8 cellular contexts compared by ENCODE assay signal in genomic region chr6:31356216-31356945, GRCh38. TPM values are rescaled to one million over a fixed set of nuclear protein-coding genes. Genes with fewer than 3 reads are reported as not detected.
A peak's percentile ranks its signal among the peaks of the same experiment; 100 is the strongest.
DNase-seq lines count a peak whose midpoint lies in the region; TF ChIP-seq lines count a peak whose summit lies in the region.

No MANE protein-coding gene starts in this region.

- H3K27ac ChIP-seq in adrenal gland, result peak overlapping the region in 4 of 5 donors; percentile 36 to 91 (median 72)

- H3K36me3 ChIP-seq in NT2/D1 (ENCODE audit: insufficient read depth, insufficient read length, low read length), result peaks cover 8% of the 10 kb centered on the region
- H3K36me3 ChIP-seq in adrenal gland (replicated peaks in 1 of 2), result peaks cover 0 to 20% of the 10 kb centered on the region in 2 donors

- TF ChIP-seq POLR2A in adrenal gland (IDR thresholded peaks at IDR 0.05), result no peak

- 0 to 2% (median 0%) methylated on average over 8 to 76 of the region's 83 CpGs; no CpG with 5 or more reads in 1 of the 4 donors for WGBS in adrenal gland, 4 donors

- no peak for TF ChIP-seq CTCF in adrenal gland (IDR thresholded peaks at IDR 0.05)

- DNase-seq in activated naive CD4-positive, alpha-beta T cell treated with Interleukin-2 at 50 U/mL for 16 hours, result peak; percentile 66
- no peak for DNase-seq in activated naive CD4-positive, alpha-beta T cell (lab: John Stamatoyannopoulos, UW)
- DNase-seq in NT2/D1 (ENCODE audit: low read depth, low spot score), result no peak
- peak; percentile 29 to 77 (median 46) for DNase-seq in adrenal gland
- peak; percentile 62 for DNase-seq in stimulated activated CD4-positive, alpha-beta T cell treated with anti-CD3 and anti-CD28 coated beads, Interleukin-15, amount 100 ng/mL, for 24 hours
- DNase-seq in NCI-H1092 treated with DMSO at 0.1 percent for 48 hours (lab: John Stamatoyannopoulos, UW), result no peak
- no peak for DNase-seq in superior temporal gyrus (ENCODE audit: extremely low spot score)

- H3K27me3 ChIP-seq in NT2/D1 (ENCODE audit: insufficient read depth, insufficient read length), result peaks cover 47% of the 10 kb centered on the region
- no peaks in the 10 kb centered on the region for H3K27me3 ChIP-seq in adrenal gland

- peak overlapping the region; percentile 56 for H3K9ac ChIP-seq in NT2/D1 (ENCODE audit: insufficient read length, low read depth)

- H3K4me3 ChIP-seq in NT2/D1 (ENCODE audit: insufficient read length, low read depth) (peak overlapping the region; percentile 64), adrenal gland (peak overlapping the region in 2 of 4 donors; percentile 23 to 52), iPS-18c (ENCODE audit: insufficient read depth, low read depth, low read length) (peak overlapping the region; percentile 81)

- H3K4me1 ChIP-seq in NT2/D1 (ENCODE audit: insufficient read depth, insufficient read length) (no peaks in the 10 kb centered on the region), adrenal gland (replicated peaks in 1 of 2) (peaks cover 0 to 5% of the 10 kb centered on the region in 2 donors)

- H3K9me3 ChIP-seq in NT2/D1 (ENCODE audit: insufficient read depth, low read length) (no peaks in the 10 kb centered on the region), adrenal gland (replicated peaks in 1 of 3) (no peaks in the 10 kb centered on the region), iPS-18c (ENCODE audit: control insufficient read depth, insufficient read depth, low read length) (peaks cover 2% of the 10 kb centered on the region)

- intact Hi-C loops in adrenal gland (cut with DNase I), result no loop called here

RNA-seq across cellular contexts. Expression of gene HLA-B, which starts 0.6 kb away (rescaled TPM):
- total RNA-seq in adrenal gland, result 1,000 to 10,000 TPM; 1,067 to 3,150 (median 1,272) TPM
- 1,000 to 10,000 TPM in 1 of 3 donors, 100 to 1,000 TPM in 2; 615 to 1,099 (median 618) TPM for polyA plus RNA-seq in adrenal gland

RNA-seq across cellular contexts. Expression of gene MICA, which starts 47.0 kb away (rescaled TPM):
- 10 to 100 TPM; 12.2 to 43.4 (median 26.7) TPM for total RNA-seq in adrenal gland
- polyA plus RNA-seq in adrenal gland, result 10 to 100 TPM; 36.0 to 66.0 (median 45.6) TPM

Comparison
In these comparisons a context has a peak if more than half of its experiments do, and no peak if none do; other contexts are left out.
1. DNase-seq: peak in activated naive CD4-positive, alpha-beta T cell treated with Interleukin-2 at 50 U/mL for 16 hours (single experiment), adrenal gland (7 of 7) and stimulated activated CD4-positive, alpha-beta T cell treated with anti-CD3 and anti-CD28 coated beads, Interleukin-15, amount 100 ng/mL, for 24 hours (single experiment); none in activated naive CD4-positive, alpha-beta T cell (0 of 4), NT2/D1 (single experiment), NCI-H1092 treated with DMSO at 0.1 percent for 48 hours (single experiment) and superior temporal gyrus (single experiment).